8 cellular contexts compared by ENCODE assay signal in the genomic region with DNA sequence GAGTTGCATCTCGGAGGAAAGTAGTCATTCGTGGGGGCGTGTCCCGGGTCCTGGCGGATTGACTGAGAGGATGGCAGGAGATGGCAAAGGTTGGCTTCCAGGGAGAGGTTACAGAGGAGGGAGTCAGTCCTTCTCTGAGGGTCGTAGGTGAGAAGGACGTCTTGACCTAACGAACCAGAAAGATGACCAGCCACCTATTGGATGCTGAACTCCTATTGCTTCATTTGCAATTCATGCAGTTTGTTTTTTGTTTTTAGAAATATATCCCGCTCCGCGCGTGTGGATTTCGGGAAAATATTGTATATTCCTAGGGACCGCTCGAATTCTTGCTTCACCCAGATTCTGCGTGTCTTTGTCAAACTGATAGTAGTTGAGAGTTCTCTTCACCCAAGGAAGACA. TPM values are rescaled to one million over a fixed set of nuclear protein-coding genes. Genes with fewer than 3 reads are reported as not detected.
A peak's percentile ranks its signal among the peaks of the same experiment; 100 is the strongest.
DNase-seq lines count a peak whose midpoint lies in the region; ATAC-seq and TF ChIP-seq lines count a peak whose summit lies in the region.

No MANE protein-coding gene starts in this region.

- H3K9me3 Mint-ChIP-seq in activated CD8-positive, alpha-beta memory T cell treated with anti-CD3 and anti-CD28 coated beads, Interleukin-2, amount 10 ng/mL, durations not matched to agents 7 days and 5 days (ENCODE audit: low read depth): peaks cover 3% of the 10 kb centered on the region
- H3K9me3 Mint-ChIP-seq in chondrocyte (ENCODE audit: low read depth): no peaks in the 10 kb centered on the region

- H3K27me3 Mint-ChIP-seq in activated CD8-positive, alpha-beta memory T cell treated with anti-CD3 and anti-CD28 coated beads, Interleukin-2, amount 10 ng/mL, durations not matched to agents 7 days and 5 days: peaks cover 14% of the 10 kb centered on the region
- H3K27me3 Mint-ChIP-seq in chondrocyte (ENCODE audit: low read depth): no peaks in the 10 kb centered on the region

- H2AFZ ChIP-seq in SU-DHL-6 (ENCODE audit: low read depth, low read length, severe bottlenecking): peak overlapping the region; percentile 100

- H3K4me3 ChIP-seq in SU-DHL-6 (ENCODE audit: insufficient read depth, low read length, poor library complexity, severe bottlenecking): peak overlapping the region; percentile 86

- no peak for ATAC-seq in activated CD8-positive, alpha-beta memory T cell treated with anti-CD3 and anti-CD28 coated beads, Interleukin-2, amount 10 ng/mL, durations not matched to agents 7 days and 5 days
- ATAC-seq in HG03354 (IDR thresholded peaks at IDR 0.05; ENCODE audit: poor library complexity, severe bottlenecking, unreplicated experiment): no peak

- H3K4me3 Mint-ChIP-seq in activated CD8-positive, alpha-beta memory T cell treated with anti-CD3 and anti-CD28 coated beads, Interleukin-2, amount 10 ng/mL, durations not matched to agents 7 days and 5 days: peak overlapping the region; percentile 95
- H3K4me3 Mint-ChIP-seq in chondrocyte (ENCODE audit: unreplicated experiment): peak overlapping the region; percentile 90

- no peak for TF ChIP-seq CTCF in SU-DHL-6 (IDR thresholded peaks at IDR 0.05; ENCODE audit: insufficient read depth, low read length, poor library complexity, severe bottlenecking)
- TF ChIP-seq CTCF in chondrocyte (IDR thresholded peaks at IDR 0.05): no peak

- H3K9me2 ChIP-seq in SU-DHL-6 (replicated peaks; ENCODE audit: insufficient read depth, low read length): no peaks in the 10 kb centered on the region

- peaks cover 4% of the 10 kb centered on the region for H3K36me3 Mint-ChIP-seq in activated CD8-positive, alpha-beta memory T cell treated with anti-CD3 and anti-CD28 coated beads, Interleukin-2, amount 10 ng/mL, durations not matched to agents 7 days and 5 days
- no peaks in the 10 kb centered on the region for H3K36me3 Mint-ChIP-seq in chondrocyte (ENCODE audit: low read depth)

- peak overlapping the region; percentile 91 for H3K4me2 ChIP-seq in SU-DHL-6 (ENCODE audit: low read depth, low read length, poor library complexity, severe bottlenecking)

- H3K9ac ChIP-seq in SU-DHL-6 (ENCODE audit: low read length): peak overlapping the region; percentile 79

- no peak overlapping the region for H3K27ac ChIP-seq in SU-DHL-6 (ENCODE audit: low read depth, low read length)

- H3K36me3 ChIP-seq in SU-DHL-6 (ENCODE audit: low read length): no peaks in the 10 kb centered on the region

- no peaks in the 10 kb centered on the region for H3F3A ChIP-seq in SU-DHL-6 (ENCODE audit: insufficient read depth)

- CTCF ChIA-PET in activated CD8-positive, alpha-beta memory T cell treated with anti-CD3 and anti-CD28 coated beads, Interleukin-2, amount 10 ng/mL, durations not matched to agents 7 days and 5 days (lab: Charles Lee): no interaction called here

- H3K27ac Mint-ChIP-seq in activated CD8-positive, alpha-beta memory T cell treated with anti-CD3 and anti-CD28 coated beads, Interleukin-2, amount 10 ng/mL, durations not matched to agents 7 days and 5 days: peak overlapping the region; percentile 87
- H3K27ac Mint-ChIP-seq in chondrocyte (ENCODE audit: unreplicated experiment): peak overlapping the region; percentile 90

- DNase-seq in activated CD8-positive, alpha-beta memory T cell treated with anti-CD3 and anti-CD28 coated beads, Interleukin-2, amount 10 ng/mL, durations not matched to agents 7 days and 5 days: peak; percentile 76
- no peak for DNase-seq in activated CD8-positive, alpha-beta memory T cell treated with anti-CD3 and anti-CD28 coated beads for 24 hours
- DNase-seq in chondrocyte (ENCODE audit: low spot score) (no peak), medulla oblongata (ENCODE audit: extremely low spot score) (peak; percentile 48), GF-D8 (lab: John Stamatoyannopoulos, UW) (no peak)
- peak; percentile 38 to 49 for DNase-seq in stimulated activated CD8-positive, alpha-beta memory T cell treated with anti-CD3 and anti-CD28 coated beads, Interleukin-2, amount 100 ng/mL, for 1 hour (ENCODE audit: low read depth in 2 of 2)

- H4K20me1 ChIP-seq in SU-DHL-6 (ENCODE audit: low read depth, low read length): no peaks in the 10 kb centered on the region

- no peaks in the 10 kb centered on the region for H3K9me3 ChIP-seq in SU-DHL-6 (ENCODE audit: insufficient read depth, low read length)

- 0 out of 2 replicates have a peak, but pooled peaks cover 9% of the 10 kb centered on the region for H3K79me2 ChIP-seq in SU-DHL-6 (ENCODE audit: insufficient read depth, low read length)

- no peaks in the 10 kb centered on the region for H3K27me3 ChIP-seq in SU-DHL-6 (ENCODE audit: low read length)

- peaks cover 20% of the 10 kb centered on the region for H3K4me1 Mint-ChIP-seq in activated CD8-positive, alpha-beta memory T cell treated with anti-CD3 and anti-CD28 coated beads, Interleukin-2, amount 10 ng/mL, durations not matched to agents 7 days and 5 days
- H3K4me1 Mint-ChIP-seq in chondrocyte (ENCODE audit: low read depth): peaks cover 51% of the 10 kb centered on the region

RNA-seq across cellular contexts. Expression of a gene that starts 0.5 kb away (rescaled TPM):
- 1 to 10 TPM; 1.5 to 2.0 TPM for total RNA-seq in activated CD8-positive, alpha-beta memory T cell treated with anti-CD3 and anti-CD28 coated beads, Interleukin-2, amount 10 ng/mL, durations not matched to agents 7 days and 5 days
- 4.7 to 5.9 TPM (median 5.6 TPM) in 3 replicates for total RNA-seq in chondrocyte

Comparison
In these comparisons a context has a peak if more than half of its experiments do, and no peak if none do; other contexts are left out.
1. DNase-seq: peak in activated CD8-positive, alpha-beta memory T cell treated with anti-CD3 and anti-CD28 coated beads, Interleukin-2, amount 10 ng/mL, durations not matched to agents 7 days and 5 days (single experiment), medulla oblongata (single experiment) and stimulated activated CD8-positive, alpha-beta memory T cell treated with anti-CD3 and anti-CD28 coated beads, Interleukin-2, amount 100 ng/mL, for 1 hour (2 of 2); none in activated CD8-positive, alpha-beta memory T cell treated with anti-CD3 and anti-CD28 coated beads for 24 hours (single experiment), chondrocyte (single experiment) and GF-D8 (single experiment).